ENCODE assay signal across 7 cellular contexts in genomic region chr19:57847164-57847563, GRCh38. TPM values are rescaled to one million over a fixed set of nuclear protein-coding genes. Genes with fewer than 3 reads are reported as not detected.
A peak's percentile ranks its signal among the peaks of the same experiment; 100 is the strongest.
DNase-seq lines count a peak whose midpoint lies in the region; ATAC-seq and TF ChIP-seq lines count a peak whose summit lies in the region.
"Not testable (repeated sequence)": the region's sequence is repeated elsewhere in the genome, so short reads cannot be mapped to it uniquely, and the experiment has no call there.

No MANE protein-coding gene starts in this region.

- not testable (repeated sequence) for H3K9me2 ChIP-seq in GM23338 (ENCODE audit: insufficient read depth)

- H3K27me3 Mint-ChIP-seq in GM23338 (ENCODE audit: insufficient read depth, low read depth, poor library complexity); activated CD8-positive, alpha-beta T cell treated with anti-CD3 and anti-CD28 coated beads, Interleukin-2, amount 10 ng/mL, durations not matched to agents 7 days and 5 days (ENCODE audit: low read depth): not testable (repeated sequence)

- peak overlapping the region; percentile 21; the same call in 1 of the 2 replicates for H3K27ac ChIP-seq in GM23338 (ENCODE audit: low read depth)
- H3K27ac ChIP-seq in mesenchymal stem cell (ENCODE audit: low read length, poor library complexity, severe bottlenecking): not testable (repeated sequence)

- H2BK15ac ChIP-seq in mesenchymal stem cell (ENCODE audit: low read depth, poor library complexity, severe bottlenecking): not testable (repeated sequence)

- not testable (repeated sequence) for H3K4me3 ChIP-seq in GM23338; mesenchymal stem cell (ENCODE audit: insufficient read depth in 1 of 2, low read depth in 1 of 2, low read length in 2 of 2)

- peaks cover 12% of the 10 kb centered on the region for H3K79me1 ChIP-seq in mesenchymal stem cell (replicated peaks; ENCODE audit: low read length, poor library complexity, severe bottlenecking)

- not testable (repeated sequence) for H3K4ac ChIP-seq in mesenchymal stem cell (ENCODE audit: low read depth in 1 of 2, low read length in 2 of 2)

- not testable (repeated sequence) for H4K91ac ChIP-seq in mesenchymal stem cell (ENCODE audit: low read length)

- peaks cover 51% of the 10 kb centered on the region for H3K36me3 Mint-ChIP-seq in GM23338 (ENCODE audit: low read depth)
- peaks cover 57% of the 10 kb centered on the region for H3K36me3 Mint-ChIP-seq in activated CD8-positive, alpha-beta T cell treated with anti-CD3 and anti-CD28 coated beads, Interleukin-2, amount 10 ng/mL, durations not matched to agents 7 days and 5 days (ENCODE audit: low read depth)

- H3K36me3 ChIP-seq in GM23338 (ENCODE audit: insufficient read depth): peaks cover 14% of the 10 kb centered on the region
- peaks cover 12 to 48% of the 10 kb centered on the region in 2 experiments for H3K36me3 ChIP-seq in mesenchymal stem cell (ENCODE audit: control insufficient read depth in 1 of 2, insufficient read depth in 2 of 2, low read depth in 1 of 2, low read length in 2 of 2)

- not testable (repeated sequence) for H3K23ac ChIP-seq in mesenchymal stem cell (ENCODE audit: low read length in 2 of 2)

- H2AK5ac ChIP-seq in mesenchymal stem cell (ENCODE audit: low read length, severe bottlenecking): not testable (repeated sequence)

- not testable (repeated sequence) for H3K4me1 ChIP-seq in GM23338 (ENCODE audit: insufficient read depth); mesenchymal stem cell (ENCODE audit: control insufficient read depth, insufficient read depth, low read depth, low read length)

- H3K4me3 Mint-ChIP-seq in GM23338; activated CD8-positive, alpha-beta T cell treated with anti-CD3 and anti-CD28 coated beads, Interleukin-2, amount 10 ng/mL, durations not matched to agents 7 days and 5 days: not testable (repeated sequence)

- not testable (repeated sequence) for TF ChIP-seq CTCF in GM23338 (conservative IDR thresholded peaks at IDR 0.05; ENCODE audit: low read depth in 2 of 2)

- peaks cover 57% of the 10 kb centered on the region for H3F3A ChIP-seq in GM23338 (replicated peaks; ENCODE audit: low read depth)

- not testable (repeated sequence) for ATAC-seq in GM23338; activated CD8-positive, alpha-beta T cell treated with anti-CD3 and anti-CD28 coated beads, Interleukin-2, amount 10 ng/mL, durations not matched to agents 7 days and 5 days

- POLR2A ChIA-PET in activated CD8-positive, alpha-beta T cell treated with anti-CD3 and anti-CD28 coated beads, Interleukin-2, amount 10 ng/mL, durations not matched to agents 7 days and 5 days (lab: Charles Lee): interaction anchor here (0.6 kb wide), 1 partner anchor 15 kb away, joined by 4 read pairs; no protein-coding TSS in a partner anchor

- not testable (repeated sequence) for H2BK120ac ChIP-seq in mesenchymal stem cell (ENCODE audit: low read depth, low read length)

- peaks cover 77% of the 10 kb centered on the region for H3K79me2 ChIP-seq in GM23338 (replicated peaks; ENCODE audit: insufficient read depth)

- H3K18ac ChIP-seq in mesenchymal stem cell (ENCODE audit: low read depth in 1 of 2, low read length in 2 of 2): not testable (repeated sequence)

- H2BK12ac ChIP-seq in mesenchymal stem cell (ENCODE audit: low read length in 2 of 2): not testable (repeated sequence)

- H2BK5ac ChIP-seq in mesenchymal stem cell (ENCODE audit: low read depth, low read length, poor library complexity, severe bottlenecking): not testable (repeated sequence)

- H4K20me1 ChIP-seq in GM23338 (replicated peaks; ENCODE audit: insufficient read depth): peaks cover 59% of the 10 kb centered on the region

- H2AFZ ChIP-seq in GM23338; mesenchymal stem cell (ENCODE audit: low read depth, low read length): not testable (repeated sequence)

- H3K14ac ChIP-seq in mesenchymal stem cell (ENCODE audit: low read length in 2 of 2): not testable (repeated sequence)

- H3K4me2 ChIP-seq in GM23338; mesenchymal stem cell (ENCODE audit: low read length, poor library complexity, severe bottlenecking): not testable (repeated sequence)

- not testable (repeated sequence) for H3K27ac Mint-ChIP-seq in GM23338
- peak overlapping the region; percentile 7 for H3K27ac Mint-ChIP-seq in activated CD8-positive, alpha-beta T cell treated with anti-CD3 and anti-CD28 coated beads, Interleukin-2, amount 10 ng/mL, durations not matched to agents 7 days and 5 days

- not testable (repeated sequence) for H3K9me3 Mint-ChIP-seq in GM23338; activated CD8-positive, alpha-beta T cell treated with anti-CD3 and anti-CD28 coated beads, Interleukin-2, amount 10 ng/mL, durations not matched to agents 7 days and 5 days (ENCODE audit: insufficient read depth)

- not testable (repeated sequence) for H4K8ac ChIP-seq in mesenchymal stem cell (ENCODE audit: low read length)

- H3K9me3 ChIP-seq in mesenchymal stem cell (ENCODE audit: control insufficient read depth, low read length): not testable (repeated sequence)

- not testable (repeated sequence) for H3K27me3 ChIP-seq in GM23338 (ENCODE audit: insufficient read depth); mesenchymal stem cell (ENCODE audit: control insufficient read depth in 1 of 2, insufficient read depth in 1 of 2, low read length in 2 of 2)

- H3K4me1 Mint-ChIP-seq in GM23338: peaks cover 16% of the 10 kb centered on the region
- peaks cover 29% of the 10 kb centered on the region for H3K4me1 Mint-ChIP-seq in activated CD8-positive, alpha-beta T cell treated with anti-CD3 and anti-CD28 coated beads, Interleukin-2, amount 10 ng/mL, durations not matched to agents 7 days and 5 days (ENCODE audit: low read depth)

- CTCF ChIA-PET in activated CD8-positive, alpha-beta T cell treated with anti-CD3 and anti-CD28 coated beads, Interleukin-2, amount 10 ng/mL, durations not matched to agents 7 days and 5 days (lab: Charles Lee): not testable (repeated sequence)

- DNase-seq in GM23338 (ENCODE audit: low spot score); activated CD8-positive, alpha-beta T cell treated with anti-CD3 and anti-CD28 coated beads, Interleukin-2, amount 10 ng/mL, durations not matched to agents 7 days and 5 days: not testable (repeated sequence)
- peak; percentile 85 for DNase-seq in MV-4-11 (lab: John Stamatoyannopoulos, UW)
- peak; percentile 27 for DNase-seq in dermis blood vessel endothelial cell
- peak; percentile 15 for DNase-seq in fibroblast of gingiva (ENCODE audit: low read depth)
- peak; percentile 12 for DNase-seq in left kidney (ENCODE audit: low read depth, low spot score)
- DNase-seq in mesenchymal stem cell: peak; percentile 47

- not testable (repeated sequence) for H3K9ac ChIP-seq in mesenchymal stem cell (ENCODE audit: low read length)

- 50% methylated on average over 2 of the region's 3 CpGs for WGBS in mesenchymal stem cell

RNA-seq across cellular contexts. Expression of gene ZNF587, which starts 2.5 kb away (rescaled TPM):
- 31.8 and 38.7 TPM in 2 replicates for total RNA-seq in GM23338 (2014; rRNA removed; shearing (Covaris generic))
- 12.8 and 13.6 TPM in 2 replicates for polyA plus RNA-seq in GM23338 (2016; fragmentation: Nextera tagmentation; extraction: Ambion mirVana)
- 10 to 100 TPM; 32.0 to 34.6 TPM for total RNA-seq in activated CD8-positive, alpha-beta T cell treated with anti-CD3 and anti-CD28 coated beads, Interleukin-2, amount 10 ng/mL, durations not matched to agents 7 days and 5 days
- 29.4 and 36.3 TPM in 2 replicates for total RNA-seq in dermis blood vessel endothelial cell
- 9.8 TPM for polyA plus RNA-seq in mesenchymal stem cell (2013, experiment 1 of 2)
- polyA plus RNA-seq in mesenchymal stem cell (2013, experiment 2 of 2): 10.2 TPM

RNA-seq across cellular contexts. Expression of gene ZNF587B, which starts 17.1 kb away (rescaled TPM):
- 62.0 and 69.9 TPM in 2 replicates for total RNA-seq in GM23338 (2014; rRNA removed; shearing (Covaris generic))
- polyA plus RNA-seq in GM23338 (2016; fragmentation: Nextera tagmentation; extraction: Ambion mirVana): 13.7 and 16.6 TPM in 2 replicates
- 10 to 100 TPM; 18.7 to 22.2 TPM for total RNA-seq in activated CD8-positive, alpha-beta T cell treated with anti-CD3 and anti-CD28 coated beads, Interleukin-2, amount 10 ng/mL, durations not matched to agents 7 days and 5 days
- total RNA-seq in dermis blood vessel endothelial cell: 24.2 and 27.2 TPM in 2 replicates
- polyA plus RNA-seq in mesenchymal stem cell (2013, experiment 1 of 2): 3.9 TPM
- 4.3 TPM for polyA plus RNA-seq in mesenchymal stem cell (2013, experiment 2 of 2)

RNA-seq across cellular contexts. Expression of gene ZNF552, which starts 32.5 kb away (rescaled TPM):
- 15.7 and 18.9 TPM in 2 replicates for total RNA-seq in GM23338 (2014; rRNA removed; shearing (Covaris generic))
- 7.7 and 11.7 TPM in 2 replicates for polyA plus RNA-seq in GM23338 (2016; fragmentation: Nextera tagmentation; extraction: Ambion mirVana)
- 1 to 10 TPM; 7.1 to 9.7 TPM for total RNA-seq in activated CD8-positive, alpha-beta T cell treated with anti-CD3 and anti-CD28 coated beads, Interleukin-2, amount 10 ng/mL, durations not matched to agents 7 days and 5 days
- total RNA-seq in dermis blood vessel endothelial cell: 7.4 and 9.9 TPM in 2 replicates
- polyA plus RNA-seq in mesenchymal stem cell (2013, experiment 1 of 2): 2.3 TPM
- polyA plus RNA-seq in mesenchymal stem cell (2013, experiment 2 of 2): 2.3 TPM

RNA-seq across cellular contexts. Expression of gene ZNF814, which starts 41.7 kb away (rescaled TPM):
- total RNA-seq in GM23338 (2014; rRNA removed; shearing (Covaris generic)): 75.1 and 80.4 TPM in 2 replicates
- 86.9 and 89.5 TPM in 2 replicates for polyA plus RNA-seq in GM23338 (2016; fragmentation: Nextera tagmentation; extraction: Ambion mirVana)
- 10 to 100 TPM; 26.2 to 29.0 TPM for total RNA-seq in activated CD8-positive, alpha-beta T cell treated with anti-CD3 and anti-CD28 coated beads, Interleukin-2, amount 10 ng/mL, durations not matched to agents 7 days and 5 days
- total RNA-seq in dermis blood vessel endothelial cell: 4.1 and 4.6 TPM in 2 replicates
- 10.7 TPM for polyA plus RNA-seq in mesenchymal stem cell (2013, experiment 1 of 2)
- polyA plus RNA-seq in mesenchymal stem cell (2013, experiment 2 of 2): 9.8 TPM
